In the genomic region with DNA sequence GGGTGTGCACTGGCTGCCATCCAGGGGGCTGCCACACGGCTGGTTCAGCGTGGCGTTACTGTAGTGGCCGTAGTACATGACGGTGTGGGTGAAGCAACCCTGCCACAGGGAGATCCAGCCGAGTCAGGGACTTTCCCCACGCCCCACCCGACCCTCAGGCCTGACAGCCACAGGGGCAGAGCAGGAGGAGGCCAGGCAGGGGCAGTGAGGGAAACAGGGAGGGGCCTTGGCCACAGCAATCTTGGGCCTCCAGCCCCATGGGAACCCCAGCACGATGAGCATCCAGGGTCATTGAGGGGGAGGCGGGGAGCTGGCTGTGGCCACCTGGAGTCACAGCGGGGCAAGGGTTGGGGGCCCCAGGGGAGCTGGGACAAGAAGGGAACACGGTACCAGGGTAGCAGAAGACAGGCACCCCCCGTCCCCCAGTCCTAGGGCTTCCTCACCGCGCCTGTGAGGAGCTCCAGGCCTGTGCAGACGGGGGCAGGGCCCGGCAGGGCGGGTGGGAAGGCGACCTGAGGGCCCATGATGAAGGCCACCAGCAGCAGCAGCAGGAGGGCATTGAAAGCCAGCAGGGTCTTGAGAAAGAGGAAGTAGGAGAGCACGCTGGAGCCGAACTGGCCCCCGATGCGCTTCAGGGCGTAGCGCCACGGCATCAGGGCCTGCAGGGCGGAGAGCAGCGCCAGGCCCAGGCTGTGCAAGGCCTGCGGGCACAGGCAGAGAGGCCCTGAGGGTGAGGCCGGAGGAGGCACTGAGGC, we compare ENCODE assay signal across 10 cellular contexts. TPM values are rescaled to one million over a fixed set of nuclear protein-coding genes. Genes with fewer than 3 reads are reported as not detected.
DNase-seq lines count a peak whose midpoint lies in the region; ATAC-seq, FAIRE-seq and TF ChIP-seq lines count a peak whose summit lies in the region.
"Had no signal": no experiment of that assay in that cellular context is flagged by ENCODE, and none has a peak within 500 bp of the region (broad histone marks: within the 10 kb centered on the region; RNA-seq: fewer than 3 reads in every experiment).

No MANE protein-coding gene starts in this region.

- in situ Hi-C loops in ACHN (cut with HindIII; ENCODE audit: low pct_ligation_motif_present, low pct_unique_long_range_greater_than_20kb, low sequenced_read_pairs), result no loop called here

- peak overlapping the region; percentile 93 for H3K27ac ChIP-seq in HL-60 (replicated peaks)
- peak overlapping the region; percentile 9 to 33 for H3K27ac ChIP-seq in small intestine (ENCODE audit: low read depth in 1 of 2, low read length in 1 of 2)
- H3K27ac ChIP-seq: A549 had no signal

- H3K4me3 Mint-ChIP-seq in activated naive CD4-positive, alpha-beta T cell treated with anti-CD3 and anti-CD28 coated beads, Interleukin-2, amount 10 ng/mL, durations not matched to agents 7 days and 5 days, result peak overlapping the region; percentile 62

- FAIRE-seq in small intestine (lab: Jason Lieb, UNC), result no peak
- FAIRE-seq: A549 had no signal

- peaks cover 2 to 6% of the 10 kb centered on the region in 2 donors for H3K4me1 ChIP-seq in small intestine (ENCODE audit: control insufficient read depth in 2 of 2, insufficient read depth in 1 of 2, low read depth in 1 of 2, low read length in 1 of 2)

- peak overlapping the region; percentile 33 for H3K27ac Mint-ChIP-seq in activated naive CD4-positive, alpha-beta T cell treated with anti-CD3 and anti-CD28 coated beads, Interleukin-2, amount 10 ng/mL, durations not matched to agents 7 days and 5 days

- H3K4me3 ChIP-seq in HL-60 (replicated peaks; ENCODE audit: insufficient read depth, low read length) (peak overlapping the region; percentile 16; the same call in 1 of the 2 replicates), small intestine (ENCODE audit: low read depth in 1 of 2, low read length in 2 of 2) (peak overlapping the region in 1 of 2 donors; percentile 6)
- H3K4me3 ChIP-seq: A549 had no signal

- peaks cover 65% of the 10 kb centered on the region for H3K36me3 Mint-ChIP-seq in activated naive CD4-positive, alpha-beta T cell treated with anti-CD3 and anti-CD28 coated beads, Interleukin-2, amount 10 ng/mL, durations not matched to agents 7 days and 5 days

- peaks cover 11 to 15% of the 10 kb centered on the region in 2 donors for H3K36me3 ChIP-seq in small intestine (ENCODE audit: control insufficient read depth in 2 of 2, insufficient read depth in 2 of 2, low read length in 2 of 2)

- DNase-seq in activated CD4-positive, alpha-beta T cell treated with anti-CD3 and anti-CD28 coated beads for 48 hours, result peak; percentile 30
- no peak for DNase-seq in activated CD4-positive, alpha-beta T cell treated with anti-CD3 and anti-CD28 coated beads, Interleukin-2, amount 50 U/mL, for 1 hour
- peak; percentile 74 to 89 for DNase-seq in HL-60 (ENCODE audit: low read depth in 1 of 2, low spot score in 1 of 2)
- no peak for DNase-seq in activated naive CD4-positive, alpha-beta T cell treated with anti-CD3 and anti-CD28 coated beads, Interleukin-2, amount 10 ng/mL, durations not matched to agents 7 days and 5 days
- DNase-seq in small intestine, result no peak
- no peak for DNase-seq in ACHN

- H3K9me3 ChIP-seq in small intestine (ENCODE audit: control insufficient read depth, low read depth), result no peaks in the 10 kb centered on the region
- H3K9me3 ChIP-seq: A549 had no signal

- no peaks in the 10 kb centered on the region for H3K27me3 Mint-ChIP-seq in activated naive CD4-positive, alpha-beta T cell treated with anti-CD3 and anti-CD28 coated beads, Interleukin-2, amount 10 ng/mL, durations not matched to agents 7 days and 5 days

- TF ChIP-seq CTCF in HL-60 (IDR thresholded peaks at IDR 0.05; ENCODE audit: insufficient read depth, low read length), result no peak

- no peak for ATAC-seq in HG03442 (IDR thresholded peaks at IDR 0.05; ENCODE audit: unreplicated experiment)
- ATAC-seq in GM21390 (IDR thresholded peaks at IDR 0.05; ENCODE audit: unreplicated experiment), result no peak
- ATAC-seq: A549, Panc1 had no signal

- H3K27me3 ChIP-seq in HL-60 (ENCODE audit: insufficient read depth, poor library complexity, severe bottlenecking), result no peaks in the 10 kb centered on the region
- no peaks in the 10 kb centered on the region for H3K27me3 ChIP-seq in small intestine (ENCODE audit: control insufficient read depth in 2 of 2, insufficient read depth in 2 of 2, low read length in 2 of 2)

- WGBS in small intestine, 3 donors, result 70 to 81% (median 74%) methylated on average over 24 to 30 of the region's 30 CpGs

- peaks cover 68% of the 10 kb centered on the region for H3K4me1 Mint-ChIP-seq in activated naive CD4-positive, alpha-beta T cell treated with anti-CD3 and anti-CD28 coated beads, Interleukin-2, amount 10 ng/mL, durations not matched to agents 7 days and 5 days

- no peaks in the 10 kb centered on the region for H3K9me3 Mint-ChIP-seq in activated naive CD4-positive, alpha-beta T cell treated with anti-CD3 and anti-CD28 coated beads, Interleukin-2, amount 10 ng/mL, durations not matched to agents 7 days and 5 days

- CTCF ChIA-PET in activated naive CD4-positive, alpha-beta T cell treated with anti-CD3 and anti-CD28 coated beads, Interleukin-2, amount 10 ng/mL, durations not matched to agents 7 days and 5 days (lab: Charles Lee), result interaction anchor here (1.2 to 11.6 kb wide), 3 partner anchors 10 to 105 kb away, joined by 3 to 108 read pairs (median 8); no protein-coding TSS in a partner anchor

RNA-seq across cellular contexts. Expression of a gene that starts 4.3 kb away (rescaled TPM):
- polyA plus RNA-seq in small intestine, result 10 to 100 TPM; 29.7 to 51.1 (median 50.0) TPM

RNA-seq across cellular contexts. Expression of a gene that starts 6.3 kb away (rescaled TPM):
- 1 to 10 TPM; 1.3 to 5.7 (median 4.1) TPM for polyA plus RNA-seq in small intestine

RNA-seq across cellular contexts. Expression of a gene that starts 21.9 kb away (rescaled TPM):
- polyA plus RNA-seq in small intestine, result under 1 TPM in 1 of 3 donors, not detected in 2; 0.19 TPM
- polyA plus RNA-seq: A549 had no signal

RNA-seq across cellular contexts. Expression of a gene that starts 44.1 kb away (rescaled TPM):
- 100 to 1,000 TPM in 1 of 3 donors, 10 to 100 TPM in 2; 46.5 to 187 (median 73.0) TPM for polyA plus RNA-seq in small intestine

Comparison
In these comparisons a context has a peak if more than half of its experiments do, and no peak if none do; other contexts are left out.
1. DNase-seq: peak in activated CD4-positive, alpha-beta T cell treated with anti-CD3 and anti-CD28 coated beads for 48 hours (single experiment) and HL-60 (2 of 2); none in activated CD4-positive, alpha-beta T cell treated with anti-CD3 and anti-CD28 coated beads, Interleukin-2, amount 50 U/mL, for 1 hour (single experiment), activated naive CD4-positive, alpha-beta T cell treated with anti-CD3 and anti-CD28 coated beads, Interleukin-2, amount 10 ng/mL, durations not matched to agents 7 days and 5 days (single experiment), small intestine (single experiment) and ACHN (single experiment).